In the genomic region with DNA sequence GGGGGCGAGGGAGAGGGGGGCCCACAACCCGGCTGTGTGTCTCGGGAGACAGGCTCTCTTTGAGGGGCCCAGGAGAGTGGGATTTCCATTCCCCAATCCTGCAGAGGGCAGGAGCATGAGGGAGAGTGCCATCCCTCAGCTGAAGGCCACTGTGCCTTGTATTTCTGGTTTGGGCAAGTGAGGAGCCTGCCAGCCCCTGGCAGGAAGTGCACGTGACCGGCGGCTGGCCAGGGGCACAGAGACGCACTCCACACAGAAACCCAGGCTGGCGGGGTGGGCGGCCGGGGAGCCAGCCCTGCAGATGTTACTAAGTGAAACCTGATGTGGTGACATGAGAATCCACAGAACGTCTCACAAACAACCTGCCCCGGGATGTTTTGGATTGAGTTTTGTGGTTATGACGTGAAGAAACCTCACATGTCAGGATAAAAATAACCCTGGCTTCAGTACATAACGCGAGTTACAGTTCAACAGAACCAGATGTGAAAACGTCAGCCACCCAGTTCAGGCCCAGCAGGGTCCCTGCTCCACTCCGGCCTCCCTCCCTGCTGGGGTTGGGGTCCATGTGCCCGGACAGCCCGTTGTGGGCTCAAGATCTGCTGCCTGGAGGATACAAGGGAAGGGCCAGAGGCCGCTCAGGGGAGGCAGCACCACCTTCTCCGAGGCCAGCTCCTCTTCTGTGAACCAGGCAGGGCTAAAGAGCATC, we compare ENCODE assay signal across 8 cellular contexts.
DNase-seq lines count a peak whose midpoint lies in the region; ATAC-seq and TF ChIP-seq lines count a peak whose summit lies in the region.

No MANE protein-coding gene starts in this region.

- H3K27ac ChIP-seq in angular gyrus (ENCODE audit: low read depth, low read length) = peak overlapping the region; percentile 47
- H3K27ac ChIP-seq in layer of hippocampus (ENCODE audit: low read depth, low read length) = peak overlapping the region; percentile 74

- peak; percentile 83 to 87 for DNase-seq in stimulated activated CD8-positive, alpha-beta memory T cell treated with anti-CD3 and anti-CD28 coated beads, Interleukin-15, amount 100 ng/mL, for 48 hours (ENCODE audit: low read depth in 2 of 2)
- no peak for DNase-seq in HPDE6-E6E7 (ENCODE audit: extremely low spot score)
- no peak for DNase-seq in COR-L47 (lab: John Stamatoyannopoulos, UW)

- peak; percentile 93 for ATAC-seq in GM18498 (IDR thresholded peaks at IDR 0.05; ENCODE audit: unreplicated experiment)
- peak; percentile 83 for ATAC-seq in HG02840 (IDR thresholded peaks at IDR 0.05; ENCODE audit: low FRiP score, unreplicated experiment)
- ATAC-seq in SK-N-SH treated with all-trans-retinoic acid at 6 μM for 48 hours = peak; percentile 80

- H3K27me3 ChIP-seq in layer of hippocampus (ENCODE audit: control insufficient read depth, insufficient read depth, low read length) = no peaks in the 10 kb centered on the region

TF ChIP-seq in SK-N-SH treated with all-trans-retinoic acid at 6 μM for 48 hours, 23 proteins besides CTCF, POLR2A, EP300 and RAD21:
- TF ChIP-seq ZNF70 (CRISPR knock-in tag; IDR thresholded peaks at IDR 0.05) (0 out of 2 replicates have a peak, but pooled peaks have one; percentile 4), TCF4 (CRISPR knock-in tag; IDR thresholded peaks at IDR 0.05; ENCODE audit: borderline replicate concordance) (peak; percentile 94), GLIS3 (CRISPR knock-in tag; IDR thresholded peaks at IDR 0.05) (no peak), PPARA (CRISPR knock-in tag; IDR thresholded peaks at IDR 0.05; ENCODE audit: borderline replicate concordance) (0 out of 2 replicates have a peak, but pooled peaks have one; percentile 58)
- TF ChIP-seq, protein P1, sequence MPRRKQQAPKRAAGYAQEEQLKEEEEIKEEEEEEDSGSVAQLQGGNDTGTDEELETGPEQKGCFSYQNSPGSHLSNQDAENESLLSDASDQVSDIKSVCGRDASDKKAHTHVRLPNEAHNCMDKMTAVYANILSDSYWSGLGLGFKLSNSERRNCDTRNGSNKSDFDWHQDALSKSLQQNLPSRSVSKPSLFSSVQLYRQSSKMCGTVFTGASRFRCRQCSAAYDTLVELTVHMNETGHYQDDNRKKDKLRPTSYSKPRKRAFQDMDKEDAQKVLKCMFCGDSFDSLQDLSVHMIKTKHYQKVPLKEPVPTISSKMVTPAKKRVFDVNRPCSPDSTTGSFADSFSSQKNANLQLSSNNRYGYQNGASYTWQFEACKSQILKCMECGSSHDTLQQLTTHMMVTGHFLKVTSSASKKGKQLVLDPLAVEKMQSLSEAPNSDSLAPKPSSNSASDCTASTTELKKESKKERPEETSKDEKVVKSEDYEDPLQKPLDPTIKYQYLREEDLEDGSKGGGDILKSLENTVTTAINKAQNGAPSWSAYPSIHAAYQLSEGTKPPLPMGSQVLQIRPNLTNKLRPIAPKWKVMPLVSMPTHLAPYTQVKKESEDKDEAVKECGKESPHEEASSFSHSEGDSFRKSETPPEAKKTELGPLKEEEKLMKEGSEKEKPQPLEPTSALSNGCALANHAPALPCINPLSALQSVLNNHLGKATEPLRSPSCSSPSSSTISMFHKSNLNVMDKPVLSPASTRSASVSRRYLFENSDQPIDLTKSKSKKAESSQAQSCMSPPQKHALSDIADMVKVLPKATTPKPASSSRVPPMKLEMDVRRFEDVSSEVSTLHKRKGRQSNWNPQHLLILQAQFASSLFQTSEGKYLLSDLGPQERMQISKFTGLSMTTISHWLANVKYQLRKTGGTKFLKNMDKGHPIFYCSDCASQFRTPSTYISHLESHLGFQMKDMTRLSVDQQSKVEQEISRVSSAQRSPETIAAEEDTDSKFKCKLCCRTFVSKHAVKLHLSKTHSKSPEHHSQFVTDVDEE (CRISPR knock-in tag; IDR thresholded peaks at IDR 0.05) = peak; percentile 61

Comparison
In these comparisons a context has a peak if more than half of its experiments do, and no peak if none do; other contexts are left out.
1. DNase-seq: peak in stimulated activated CD8-positive, alpha-beta memory T cell treated with anti-CD3 and anti-CD28 coated beads, Interleukin-15, amount 100 ng/mL, for 48 hours (2 of 2); none in HPDE6-E6E7 (single experiment) and COR-L47 (single experiment).
2. Peak in every context shown above with its lines, with median percentiles within 50 percentile points of each other: ATAC-seq.